In the genomic region with DNA sequence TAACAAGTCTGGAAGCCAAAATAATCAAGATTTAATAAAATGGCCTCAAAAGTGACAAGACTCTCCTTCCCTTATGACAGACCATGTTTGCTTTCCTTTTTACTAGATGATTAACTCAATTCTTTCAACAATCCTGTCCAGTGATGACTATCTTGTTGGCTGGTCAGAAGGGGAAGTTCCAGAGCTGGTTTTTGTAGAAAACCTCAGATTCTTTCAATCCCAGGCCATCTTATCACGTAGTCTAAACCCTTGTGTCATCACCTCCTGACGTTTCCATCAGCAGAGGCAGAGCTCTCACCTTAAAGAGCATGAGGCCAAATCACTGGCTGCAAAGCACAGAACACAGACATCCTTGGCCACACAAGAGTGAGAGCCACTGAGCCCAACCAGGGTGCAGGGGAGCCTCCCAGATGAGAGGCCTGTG, we compare ENCODE assay signal across 9 cellular contexts.
DNase-seq lines count a peak whose midpoint lies in the region; ATAC-seq and TF ChIP-seq lines count a peak whose summit lies in the region.
"Had no signal": no experiment of that assay in that cellular context is flagged by ENCODE, and none has a peak within 500 bp of the region (broad histone marks: within the 10 kb centered on the region; RNA-seq: fewer than 3 reads in every experiment).

No MANE protein-coding gene starts in this region.

- intact Hi-C loops in thyroid gland (cut with DNase I), result no loop called here

- no peaks in the 10 kb centered on the region for H3K27me3 ChIP-seq in neutrophil
- no peaks in the 10 kb centered on the region for H3K27me3 ChIP-seq in thyroid gland

- H3K9me3 ChIP-seq in neutrophil, result no peaks in the 10 kb centered on the region
- no peaks in the 10 kb centered on the region for H3K9me3 ChIP-seq in thyroid gland

- no peak for TF ChIP-seq POLR2A in thyroid gland (IDR thresholded peaks at IDR 0.05)

- DNase-seq in Caki2 (ENCODE audit: low read depth) (peak; percentile 49), HS-5 (ENCODE audit: low read depth) (peak; percentile 25), astrocyte of the spinal cord (ENCODE audit: low read depth, low spot score) (peak; percentile 67), thyroid gland (no peak), superior temporal gyrus (ENCODE audit: extremely low spot score) (no peak)
- DNase-seq in stimulated activated naive CD4-positive, alpha-beta T cell (lab: John Stamatoyannopoulos, UW), result no peak
- DNase-seq: NCI-H748 treated with DMSO at 0.1 percent for 48 hours had no signal

- H3K36me3 ChIP-seq in neutrophil (peaks cover 1% of the 10 kb centered on the region), thyroid gland (no peaks in the 10 kb centered on the region)

- TF ChIP-seq CTCF in astrocyte of the spinal cord (IDR thresholded peaks at IDR 0.05; ENCODE audit: low read depth, low read length), result no peak
- TF ChIP-seq CTCF in neutrophil (IDR thresholded peaks at IDR 0.05), result no peak
- TF ChIP-seq CTCF in thyroid gland (IDR thresholded peaks at IDR 0.05), result no peak

- 47 to 79% methylated on average over 2 of the region's 2 CpGs for WGBS in thyroid gland, 2 donors

- H3K4me1 ChIP-seq in neutrophil (ENCODE audit: control insufficient read depth in 1 of 2, insufficient read depth in 1 of 2, low read depth in 1 of 2, low read length in 1 of 2), result peaks cover 57 to 61% of the 10 kb centered on the region in 2 experiments
- H3K4me1 ChIP-seq in thyroid gland, result peaks cover 69 to 73% of the 10 kb centered on the region in 2 donors

- in situ Hi-C loops in Caki2 (cut with HindIII; ENCODE audit: low pct_unique_long_range_greater_than_20kb, low sequenced_read_pairs), result no loop called here
- in situ Hi-C loops in astrocyte of the spinal cord (cut with HindIII; ENCODE audit: low sequenced_read_pairs), result no loop called here

- H3K4me3 ChIP-seq in astrocyte of the spinal cord (ENCODE audit: low read depth, low read length), result no peak overlapping the region
- no peak overlapping the region for H3K4me3 ChIP-seq in neutrophil (ENCODE audit: low read depth in 1 of 2, low read length in 1 of 2)
- H3K4me3 ChIP-seq in thyroid gland (replicated peaks in 1 of 3), result no peak overlapping the region

- no peak for ATAC-seq in GM19455 (IDR thresholded peaks at IDR 0.05; ENCODE audit: unreplicated experiment)

- H3K27ac ChIP-seq in neutrophil (peak overlapping the region; percentile 86), thyroid gland (no peak overlapping the region)

Comparison
In these comparisons a context has a peak if more than half of its experiments do, and no peak if none do; other contexts are left out.
1. DNase-seq: peak in Caki2 (single experiment), HS-5 (single experiment) and astrocyte of the spinal cord (single experiment); none in thyroid gland (0 of 2), superior temporal gyrus (single experiment) and stimulated activated naive CD4-positive, alpha-beta T cell (0 of 6).